In the genomic region with DNA sequence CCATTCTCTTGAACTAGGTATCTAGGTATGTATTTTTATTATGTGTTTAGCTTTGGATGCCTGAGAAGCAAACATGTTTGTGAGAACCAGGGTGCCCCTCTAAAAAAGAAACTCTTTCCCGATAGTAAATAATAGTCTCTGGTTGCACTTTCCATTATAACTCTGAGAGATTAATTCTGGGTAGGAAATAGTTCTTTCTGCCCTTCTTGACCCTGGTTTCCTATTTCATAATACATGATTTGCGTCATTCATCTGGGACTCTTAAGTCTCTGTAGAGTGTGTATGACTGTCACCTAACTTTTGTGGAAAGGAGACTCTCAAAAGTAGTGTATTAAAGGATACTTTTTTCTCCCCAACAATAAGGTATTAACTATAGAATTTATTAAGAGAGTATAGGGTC, we compare ENCODE assay signal across 14 cellular contexts. TPM values are rescaled to one million over a fixed set of nuclear protein-coding genes. Genes with fewer than 3 reads are reported as not detected.
DNase-seq lines count a peak whose midpoint lies in the region; ATAC-seq, FAIRE-seq and TF ChIP-seq lines count a peak whose summit lies in the region.
"Had no signal": no experiment of that assay in that cellular context is flagged by ENCODE, and none has a peak within 500 bp of the region (broad histone marks: within the 10 kb centered on the region; RNA-seq: fewer than 3 reads in every experiment).

No MANE protein-coding gene starts in this region.

- H3K4me3 ChIP-seq in right atrium auricular region (no peak overlapping the region), K562 (no peak overlapping the region), kidney (ENCODE audit: low read length in 2 of 2) (no peak overlapping the region), upper lobe of right lung (peak overlapping the region; percentile 6)

- in situ Hi-C loops in K562 (cut with MboI), result no loop called here

- H3K27ac Mint-ChIP-seq in activated naive CD8-positive, alpha-beta T cell treated with anti-CD3 and anti-CD28 coated beads for 36 hours, result no peak overlapping the region

- peaks cover 11% of the 10 kb centered on the region; the same call in 1 of the 2 replicates for H4K20me1 ChIP-seq in K562 (replicated peaks; ENCODE audit: control insufficient read depth, insufficient read depth, low read length)

- no peaks in the 10 kb centered on the region for H3K27me3 ChIP-seq in right atrium auricular region
- no peaks in the 10 kb centered on the region for H3K27me3 ChIP-seq in K562 (ENCODE audit: control insufficient read depth in 2 of 2, insufficient read depth in 2 of 2, low read length in 2 of 2)
- no peaks in the 10 kb centered on the region for H3K27me3 ChIP-seq in upper lobe of right lung

- no peak for TF ChIP-seq EP300 in K562 (IDR thresholded peaks at IDR 0.05; ENCODE audit: low read length)

- TF ChIP-seq RAD21 in K562 (CRISPR knock-in tag; conservative IDR thresholded peaks at IDR 0.05 in 1 of 2, IDR thresholded peaks at IDR 0.05 in 1 of 2), result no peak

- H3K27ac ChIP-seq in right atrium auricular region (peak overlapping the region in 1 of 2 donors; percentile 32), K562 (ENCODE audit: extremely low read depth, low read depth, low read length) (no peak overlapping the region), kidney (ENCODE audit: low read depth in 2 of 2, low read length in 2 of 2) (no peak overlapping the region), upper lobe of right lung (peak overlapping the region; percentile 3)

- no peaks in the 10 kb centered on the region for H3K9me3 Mint-ChIP-seq in activated T-cell treated with anti-CD3 and anti-CD28 coated beads, Interleukin-2, amount 50 U/mL, for 4 hours
- no peaks in the 10 kb centered on the region for H3K9me3 Mint-ChIP-seq in activated naive CD8-positive, alpha-beta T cell treated with anti-CD3 and anti-CD28 coated beads for 36 hours
- H3K9me3 Mint-ChIP-seq: activated T-helper 17 cell treated with anti-CD3 and anti-CD28 coated beads, Interleukin-2, amount 50 U/mL, for 72 hours had no signal

- no peaks in the 10 kb centered on the region for H3K9me1 ChIP-seq in K562 (ENCODE audit: control insufficient read depth, insufficient read depth, low read length)

- H3K9ac ChIP-seq in K562 (ENCODE audit: insufficient read depth in 1 of 2, low read depth in 2 of 2, low read length in 2 of 2) (no peak overlapping the region), kidney (ENCODE audit: low read length in 2 of 2) (no peak overlapping the region)

- intact Hi-C loops in Right ventricle myocardium inferior (cut with DNase I), result no loop called here
- intact Hi-C loops in K562 (cut with micrococcal nuclease), result no loop called here
- intact Hi-C loops in kidney (cut with DNase I), result no loop called here
- intact Hi-C loops in upper lobe of right lung (cut with DNase I), result no loop called here

- no peaks in the 10 kb centered on the region for H3K27me3 Mint-ChIP-seq in activated T-cell treated with anti-CD3 and anti-CD28 coated beads, Interleukin-2, amount 50 U/mL, for 4 hours (ENCODE audit: low read depth)
- H3K27me3 Mint-ChIP-seq in activated naive CD8-positive, alpha-beta T cell treated with anti-CD3 and anti-CD28 coated beads for 36 hours, result no peaks in the 10 kb centered on the region
- H3K27me3 Mint-ChIP-seq: activated T-helper 17 cell treated with anti-CD3 and anti-CD28 coated beads, Interleukin-2, amount 50 U/mL, for 72 hours; naive B cell had no signal

- no peaks in the 10 kb centered on the region for H3K36me3 ChIP-seq in right atrium auricular region
- H3K36me3 ChIP-seq in K562 (ENCODE audit: control insufficient read depth, insufficient read depth, low read length), result peaks cover 16% of the 10 kb centered on the region; the same call in 2 of the 3 replicates
- no peaks in the 10 kb centered on the region for H3K36me3 ChIP-seq in kidney (ENCODE audit: control insufficient read depth in 1 of 2, insufficient read depth in 2 of 2, low read length in 2 of 2)
- no peaks in the 10 kb centered on the region for H3K36me3 ChIP-seq in upper lobe of right lung

- peaks cover 80% of the 10 kb centered on the region for H3K79me2 ChIP-seq in K562 (ENCODE audit: control insufficient read depth, insufficient read depth, low read length)

- no TSS peak for BruUV-seq in K562 (replicated peaks; lab: Mats Ljungman, UMichigan)

- H3K4me1 ChIP-seq in right atrium auricular region, result peaks cover 0 to 35% of the 10 kb centered on the region in 2 donors
- H3K4me1 ChIP-seq in K562 (replicated peaks in 1 of 2; ENCODE audit: control insufficient read depth in 2 of 2, insufficient read depth in 2 of 2, low read length in 2 of 2), result peaks cover 0 to 11% of the 10 kb centered on the region in 2 experiments; a peak in 2 of 5 replicates
- peaks cover 0 to 7% of the 10 kb centered on the region in 2 donors for H3K4me1 ChIP-seq in kidney (ENCODE audit: control insufficient read depth in 1 of 2, insufficient read depth in 1 of 2, low read depth in 1 of 2, low read length in 2 of 2)
- peaks cover 27% of the 10 kb centered on the region for H3K4me1 ChIP-seq in upper lobe of right lung

- H3K4me2 ChIP-seq in K562 (ENCODE audit: insufficient read depth, low read length), result no peak overlapping the region

- POLR2A ChIA-PET in K562 (lab: Yijun Ruan, JAX), result no interaction called here

- TF ChIP-seq POLR2A in K562 (conservative IDR thresholded peaks at IDR 0.05), result no peak

- no peak for DNase-seq in Right ventricle myocardium inferior (ENCODE audit: missing footprints)
- DNase-seq in right atrium auricular region (ENCODE audit: low spot score), result no peak
- no peak for DNase-seq in K562 (ENCODE audit: extremely low read depth in 1 of 4, low spot score in 3 of 4)
- no peak for DNase-seq in kidney
- no peak for DNase-seq in upper lobe of right lung
- no peak for DNase-seq in activated T-cell treated with anti-CD3 and anti-CD28 coated beads, Interleukin-2, amount 50 U/mL, for 4 hours
- no peak for DNase-seq in activated naive CD8-positive, alpha-beta T cell treated with anti-CD3 and anti-CD28 coated beads for 36 hours
- DNase-seq: ACHN, naive B cell, NCI-H1694 had no signal

- peak; percentile 85 for ATAC-seq in Right ventricle myocardium inferior
- peak; percentile 60 for ATAC-seq in K562
- ATAC-seq in upper lobe of right lung, result peak; percentile 82
- ATAC-seq in activated T-cell treated with anti-CD3 and anti-CD28 coated beads, Interleukin-2, amount 50 U/mL, for 4 hours, result no peak
- no peak for ATAC-seq in GM21723 (IDR thresholded peaks at IDR 0.05; ENCODE audit: unreplicated experiment)
- ATAC-seq: activated CD4-positive, CD25-positive, alpha-beta regulatory T cell treated with anti-CD3 and anti-CD28 coated beads, Interleukin-2, amount 50 U/mL, for 24 hours; activated T-helper 17 cell treated with anti-CD3 and anti-CD28 coated beads, Interleukin-2, amount 50 U/mL, for 72 hours; Panc1 had no signal

- H3K4me3 Mint-ChIP-seq in activated T-cell treated with anti-CD3 and anti-CD28 coated beads, Interleukin-2, amount 50 U/mL, for 4 hours, result no peak overlapping the region
- H3K4me3 Mint-ChIP-seq in activated naive CD8-positive, alpha-beta T cell treated with anti-CD3 and anti-CD28 coated beads for 36 hours, result no peak overlapping the region
- H3K4me3 Mint-ChIP-seq: activated T-helper 17 cell treated with anti-CD3 and anti-CD28 coated beads, Interleukin-2, amount 50 U/mL, for 72 hours; naive B cell had no signal

- CTCF ChIA-PET in K562 (lab: Yijun Ruan, JAX; ENCODE audit: low intra/inter-chr PET ratio), result no interaction called here

- peaks cover 8% of the 10 kb centered on the region for H3K36me3 Mint-ChIP-seq in activated T-cell treated with anti-CD3 and anti-CD28 coated beads, Interleukin-2, amount 50 U/mL, for 4 hours (ENCODE audit: insufficient read depth)
- peaks cover 11% of the 10 kb centered on the region for H3K36me3 Mint-ChIP-seq in activated naive CD8-positive, alpha-beta T cell treated with anti-CD3 and anti-CD28 coated beads for 36 hours

- 38% methylated on average over 2 of the region's 2 CpGs for WGBS in K562 (ENCODE audit: insufficient coverage, low coverage, missing lambda C conversion rate)

- FAIRE-seq in K562 (lab: Jason Lieb, UNC) (no peak), kidney (lab: Jason Lieb, UNC) (peak; percentile 70)

- peaks cover 15% of the 10 kb centered on the region for H3K4me1 Mint-ChIP-seq in activated T-cell treated with anti-CD3 and anti-CD28 coated beads, Interleukin-2, amount 50 U/mL, for 4 hours (ENCODE audit: low read depth)
- peaks cover 26% of the 10 kb centered on the region for H3K4me1 Mint-ChIP-seq in activated naive CD8-positive, alpha-beta T cell treated with anti-CD3 and anti-CD28 coated beads for 36 hours

- TF ChIP-seq CTCF in right atrium auricular region (IDR thresholded peaks at IDR 0.05) (no peak), K562 (IDR thresholded peaks at IDR 0.05 in 2 of 3, conservative IDR thresholded peaks at IDR 0.05 in 1 of 3; ENCODE audit: insufficient read depth in 2 of 3, low read depth in 1 of 3, low read length in 3 of 3) (no peak), kidney (IDR thresholded peaks at IDR 0.05; ENCODE audit: borderline replicate concordance, extremely low read depth, insufficient read depth) (no peak), upper lobe of right lung (IDR thresholded peaks at IDR 0.05) (no peak)

- no peak overlapping the region for H2AFZ ChIP-seq in K562 (ENCODE audit: low read depth, low read length)

- H3K9me3 ChIP-seq in right atrium auricular region, result no peaks in the 10 kb centered on the region
- no peaks in the 10 kb centered on the region for H3K9me3 ChIP-seq in K562 (replicated peaks; ENCODE audit: control insufficient read depth, insufficient read depth, low read depth, low read length)
- no peaks in the 10 kb centered on the region for H3K9me3 ChIP-seq in kidney (ENCODE audit: control insufficient read depth in 1 of 2, low read length in 2 of 2)
- H3K9me3 ChIP-seq in upper lobe of right lung, result no peaks in the 10 kb centered on the region

RNA-seq across cellular contexts. Expression of gene ACSL3, which starts 31.5 kb away (rescaled TPM):
- 50.3 TPM for total RNA-seq in Right ventricle myocardium inferior
- 10 to 100 TPM; 29.0 to 35.7 TPM for total RNA-seq in right atrium auricular region
- 104 and 200 TPM in 2 replicates for total RNA-seq in K562 (2011; cell fraction: chromatin; rRNA removed; ENCODE audit: low replicate concordance)
- total RNA-seq in K562 (2011; cell fraction: nucleolus; rRNA removed), result 86.9 and 118 TPM in 2 replicates
- total RNA-seq in K562 (2011; cell fraction: nucleoplasm; rRNA removed), result 148 and 153 TPM in 2 replicates
- 88.2 and 99.7 TPM in 2 replicates for total RNA-seq in K562 (2014; rRNA removed)
- total RNA-seq in K562 (2014; rRNA removed; fragmentation: Illumina TruSeq; extraction: Trizol), result 123 and 145 TPM in 2 replicates
- 102 and 108 TPM in 2 replicates for total RNA-seq in K562 (2015; rRNA removed; fragmentation: Illumina TruSeq; extraction: Trizol)
- total RNA-seq in K562 (2021), result 78.7 and 85.2 TPM in 2 replicates
- 96.7 and 115 TPM in 2 replicates for polyA plus RNA-seq in K562 (2011; rRNA removed)
- 44.3 and 75.1 TPM in 2 replicates for polyA plus RNA-seq in K562 (2011; cell fraction: cytosol; rRNA removed)
- polyA plus RNA-seq in K562 (2011; cell fraction: nucleus; rRNA removed), result 31.8 and 43.0 TPM in 2 replicates
- polyA plus RNA-seq in K562 (2012), result 72.6 and 74.2 TPM in 2 replicates
- 69.4 and 78.8 TPM in 2 replicates for polyA plus RNA-seq in K562 (2014; fragmentation: Illumina TruSeq; extraction: Trizol)
- 10 to 100 TPM; 21.3 to 28.0 TPM for polyA plus RNA-seq in K562 (2014; fragmentation: Nextera tagmentation; extraction: Ambion mirVana)
- 66.0 and 75.5 TPM in 2 replicates for polyA plus RNA-seq in K562 (2014; rRNA removed)
- polyA minus RNA-seq in K562 (2011; rRNA and poly(A)+ RNA removed), result 184 and 219 TPM in 2 replicates
- polyA minus RNA-seq in K562 (2011; cell fraction: cytosol; rRNA and poly(A)+ RNA removed), result 52.7 and 79.6 TPM in 2 replicates
- 44.4 and 83.9 TPM in 2 replicates for polyA minus RNA-seq in K562 (2011; cell fraction: nucleus; rRNA and poly(A)+ RNA removed)
- total RNA-seq in kidney, result 58.8 TPM
- polyA plus RNA-seq in kidney (ENCODE audit: insufficient read depth, low read depth, low replicate concordance), result 33.6 TPM
- 91.5 TPM for total RNA-seq in upper lobe of right lung
- 10 to 100 TPM; 29.9 to 36.6 (median 33.7) TPM for total RNA-seq in activated T-cell treated with anti-CD3 and anti-CD28 coated beads, Interleukin-2, amount 50 U/mL, for 4 hours
- total RNA-seq in activated naive CD8-positive, alpha-beta T cell treated with anti-CD3 and anti-CD28 coated beads for 36 hours, result 10 to 100 TPM; 64.0 to 66.2 TPM

Comparison
In these comparisons a context has a peak if more than half of its experiments do, and no peak if none do; other contexts are left out.
1. ATAC-seq: peak in Right ventricle myocardium inferior (single experiment), K562 (single experiment) and upper lobe of right lung (single experiment); none in activated T-cell treated with anti-CD3 and anti-CD28 coated beads, Interleukin-2, amount 50 U/mL, for 4 hours (0 of 2) and GM21723 (single experiment).